Comparison of ENCODE assay signal across 8 cellular contexts in genomic region chr17:1724351-1724868, GRCh38.
DNase-seq lines count a peak whose midpoint lies in the region; ATAC-seq and TF ChIP-seq lines count a peak whose summit lies in the region.

TSS of gene WDR81 (plus strand) at chr17:1724704. CDS start at chr17:1724960, 256 bp downstream.

- H3K36me3 Mint-ChIP-seq in central memory CD8-positive, alpha-beta T cell (ENCODE audit: insufficient read depth), result peaks cover 16% of the 10 kb centered on the region

- ATAC-seq in HG02642 (IDR thresholded peaks at IDR 0.05; ENCODE audit: poor library complexity, unreplicated experiment) (peak; percentile 66), HG02571 (IDR thresholded peaks at IDR 0.05; ENCODE audit: unreplicated experiment) (no peak)
- ATAC-seq in central memory CD8-positive, alpha-beta T cell (replicated peaks; ENCODE audit: extremely low read depth, poor library complexity, severe bottlenecking), result peak; percentile 76

- H3K4me3 Mint-ChIP-seq in central memory CD8-positive, alpha-beta T cell, result peak within 1 kb of the TSS; percentile 75

- peak within 1 kb of the TSS; percentile 91 for H3K27ac Mint-ChIP-seq in central memory CD8-positive, alpha-beta T cell (ENCODE audit: low read depth)

- no peak for TF ChIP-seq CTCF in GM10266 (IDR thresholded peaks at IDR 0.05; ENCODE audit: control insufficient read depth, insufficient read depth, low read depth, missing control alignments)

- H3K27me3 Mint-ChIP-seq in central memory CD8-positive, alpha-beta T cell, result no peaks in the 10 kb centered on the region

- peak; percentile 97 for DNase-seq in GM10266 (ENCODE audit: extremely low spot score)
- peak; percentile 23 for DNase-seq in NCI-H2196 treated with DMSO at 0.1 percent for 48 hours (lab: John Stamatoyannopoulos, UW; ENCODE audit: unreplicated experiment)
- peak; percentile 77 for DNase-seq in activated CD4-positive, alpha-beta T cell treated with anti-CD3 and anti-CD28 coated beads for 1 hour
- peak; percentile 63 to 65 for DNase-seq in central memory CD8-positive, alpha-beta T cell (ENCODE audit: low spot score in 2 of 2)
- DNase-seq in islet precursor cell, result peak; percentile 93
- peak; percentile 70 to 80 for DNase-seq in stimulated activated CD4-positive, alpha-beta T cell treated with anti-CD3 and anti-CD28 coated beads, Interleukin-12 subunit alpha, Interleukin-12 subunit beta, amount 100 ng/mL, for 24 hours (ENCODE audit: low read depth in 2 of 2)

- H3K4me1 Mint-ChIP-seq in central memory CD8-positive, alpha-beta T cell, result peaks cover 29% of the 10 kb centered on the region

- no peaks in the 10 kb centered on the region for H3K9me3 Mint-ChIP-seq in central memory CD8-positive, alpha-beta T cell

Comparison
In these comparisons a context has a peak if more than half of its experiments do, and no peak if none do; other contexts are left out.
1. DNase-seq: peak in every context shown above with its lines; median percentile 97 in GM10266; 93 in islet precursor cell; 77 in activated CD4-positive, alpha-beta T cell treated with anti-CD3 and anti-CD28 coated beads for 1 hour; 75 in stimulated activated CD4-positive, alpha-beta T cell treated with anti-CD3 and anti-CD28 coated beads, Interleukin-12 subunit alpha, Interleukin-12 subunit beta, amount 100 ng/mL, for 24 hours; 64 in central memory CD8-positive, alpha-beta T cell; 23 in NCI-H2196 treated with DMSO at 0.1 percent for 48 hours.